Comparison of ENCODE assay signal across 1 cellular context in the genomic region with DNA sequence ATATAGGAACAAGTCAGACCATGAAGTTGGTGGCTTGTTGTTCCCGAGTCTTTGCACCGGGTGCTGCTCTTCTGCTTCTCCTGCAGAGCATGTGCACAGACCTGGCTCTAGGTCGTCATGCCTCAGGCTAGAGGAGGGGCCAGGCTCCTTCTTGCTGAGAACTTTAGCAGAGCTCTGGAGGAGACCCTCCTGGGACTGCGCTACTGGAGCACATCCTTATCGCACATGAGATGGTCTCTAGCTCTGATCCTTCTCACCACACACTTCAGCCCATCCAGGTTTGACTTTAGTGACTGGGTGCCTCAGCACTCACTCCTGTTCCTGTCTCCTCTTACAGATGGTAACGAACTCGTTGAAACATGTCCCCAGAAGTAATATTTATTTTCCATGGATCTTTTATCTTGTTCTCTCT.
TF ChIP-seq lines count a peak whose summit lies in the region.

No MANE protein-coding gene starts in this region.

TF ChIP-seq in H1, 55 proteins besides CTCF, POLR2A, EP300 and RAD21:
- TF ChIP-seq SP4 (IDR thresholded peaks at IDR 0.05; ENCODE audit: low read length) = no peak
- no peak for TF ChIP-seq TBP (IDR thresholded peaks at IDR 0.05; ENCODE audit: low read depth, low read length)
- TF ChIP-seq FOSL1 (IDR thresholded peaks at IDR 0.05; ENCODE audit: insufficient read depth, low read depth, low read length) = no peak
- no peak for TF ChIP-seq GABPA (IDR thresholded peaks at IDR 0.05; ENCODE audit: borderline replicate concordance, insufficient read depth, low read length)
- TF ChIP-seq, protein P1, sequence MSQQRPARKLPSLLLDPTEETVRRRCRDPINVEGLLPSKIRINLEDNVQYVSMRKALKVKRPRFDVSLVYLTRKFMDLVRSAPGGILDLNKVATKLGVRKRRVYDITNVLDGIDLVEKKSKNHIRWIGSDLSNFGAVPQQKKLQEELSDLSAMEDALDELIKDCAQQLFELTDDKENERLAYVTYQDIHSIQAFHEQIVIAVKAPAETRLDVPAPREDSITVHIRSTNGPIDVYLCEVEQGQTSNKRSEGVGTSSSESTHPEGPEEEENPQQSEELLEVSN (IDR thresholded peaks at IDR 0.05) = no peak
- no peak for TF ChIP-seq JUN (IDR thresholded peaks at IDR 0.05; ENCODE audit: low read depth, low read length)
- no peak for TF ChIP-seq POU5F1 (IDR thresholded peaks at IDR 0.05; ENCODE audit: low read depth, low read length)
- TF ChIP-seq GTF2F1 (IDR thresholded peaks at IDR 0.05; ENCODE audit: borderline replicate concordance, low read depth, low read length) = no peak
- TF ChIP-seq CBX8 (IDR thresholded peaks at IDR 0.05; ENCODE audit: borderline replicate concordance, low read depth, low read length) = no peak
- no peak for TF ChIP-seq MAFK (IDR thresholded peaks at IDR 0.05; ENCODE audit: low read depth, low read length)
- TF ChIP-seq RBBP5 (IDR thresholded peaks at IDR 0.05; ENCODE audit: borderline replicate concordance, low read depth, low read length) = no peak
- no peak for TF ChIP-seq CTBP2 (IDR thresholded peaks at IDR 0.05; ENCODE audit: borderline replicate concordance, insufficient read depth, insufficient read length, low read length)
